8 cellular contexts compared by ENCODE assay signal in the genomic region with DNA sequence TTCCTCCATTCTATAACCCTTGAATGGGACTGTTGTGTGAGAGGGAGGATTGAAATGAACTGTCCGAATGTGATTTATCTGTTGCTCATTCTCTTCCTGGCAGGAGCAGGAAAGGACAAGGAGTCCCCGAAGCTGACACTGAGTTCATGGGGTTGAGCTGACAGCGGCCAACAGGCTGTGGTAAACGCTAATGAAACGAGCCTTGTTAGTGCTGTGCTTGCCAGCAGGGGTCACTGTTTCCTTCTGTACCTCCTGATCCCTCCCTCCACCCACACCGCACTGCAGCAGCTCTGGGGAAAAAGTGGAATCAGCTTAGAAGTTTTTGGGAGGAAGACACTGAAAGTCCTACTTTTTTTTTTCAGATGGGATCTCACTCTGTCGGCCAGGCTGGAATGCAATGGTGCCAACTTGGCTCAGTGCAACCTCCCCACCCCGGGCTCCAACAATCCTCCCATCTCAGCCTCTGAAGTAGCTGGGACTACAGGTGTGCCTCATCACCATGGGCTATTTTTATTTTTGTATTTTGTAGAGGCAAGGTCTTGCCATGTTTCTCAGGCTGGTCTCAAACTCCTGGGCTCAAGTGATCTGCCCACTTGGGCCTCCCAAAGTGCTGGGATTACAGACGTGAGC. TPM values are rescaled to one million over a fixed set of nuclear protein-coding genes. Genes with fewer than 3 reads are reported as not detected.
DNase-seq lines count a peak whose midpoint lies in the region; ATAC-seq and TF ChIP-seq lines count a peak whose summit lies in the region.

No MANE protein-coding gene starts in this region.

- H3K4me1 Mint-ChIP-seq in natural killer cell treated with Interleukin-12 subunit alpha and Interleukin-12 subunit beta and Interleukin-15 and Interleukin-18, amount 100 ng/mL, for 72 hours (ENCODE audit: low read depth in 2 of 2) = no peaks in the 10 kb centered on the region

- H3K79me2 ChIP-seq in fibroblast of lung (ENCODE audit: control insufficient read depth, insufficient read depth, low read length) = no peaks in the 10 kb centered on the region

- H3K4me3 ChIP-seq in NT2/D1 (ENCODE audit: insufficient read length, low read depth) (no peak overlapping the region), fibroblast of lung (replicated peaks in 1 of 4; ENCODE audit: control extremely low read depth in 1 of 4, insufficient read depth in 1 of 4, low read depth in 3 of 4, low read length in 4 of 4) (no peak overlapping the region)

- no peak overlapping the region for H3K27ac Mint-ChIP-seq in natural killer cell treated with Interleukin-12 subunit alpha and Interleukin-12 subunit beta and Interleukin-15 and Interleukin-18, amount 100 ng/mL, for 72 hours

- H3K4me2 ChIP-seq in fibroblast of lung (ENCODE audit: extremely low read depth, insufficient read depth, low read length) = no peak overlapping the region

- peak; percentile 61 to 88 for TF ChIP-seq CTCF in fibroblast of lung (conservative IDR thresholded peaks at IDR 0.05 in 1 of 2, IDR thresholded peaks at IDR 0.05 in 1 of 2; ENCODE audit: low read depth in 1 of 2, low read length in 2 of 2)

- no peaks in the 10 kb centered on the region for H3K36me3 Mint-ChIP-seq in natural killer cell treated with Interleukin-12 subunit alpha and Interleukin-12 subunit beta and Interleukin-15 and Interleukin-18, amount 100 ng/mL, for 72 hours

- peak; percentile 77 to 85 for ATAC-seq in natural killer cell treated with Interleukin-12 subunit alpha and Interleukin-12 subunit beta and Interleukin-15 and Interleukin-18, amount 100 ng/mL, for 72 hours

- H3K27me3 ChIP-seq in NT2/D1 (ENCODE audit: insufficient read depth, insufficient read length) (no peaks in the 10 kb centered on the region), fibroblast of lung (ENCODE audit: control insufficient read depth, insufficient read depth, low read length) (no peaks in the 10 kb centered on the region)

- no peaks in the 10 kb centered on the region for H3K27me3 Mint-ChIP-seq in natural killer cell treated with Interleukin-12 subunit alpha and Interleukin-12 subunit beta and Interleukin-15 and Interleukin-18, amount 100 ng/mL, for 72 hours

- H2AFZ ChIP-seq in fibroblast of lung (ENCODE audit: low read length) = no peak overlapping the region

- H3K9me3 ChIP-seq in NT2/D1 (ENCODE audit: insufficient read depth, low read length) (no peaks in the 10 kb centered on the region), fibroblast of lung (ENCODE audit: control insufficient read depth, insufficient read depth, low read depth, low read length) (no peaks in the 10 kb centered on the region)

- no peaks in the 10 kb centered on the region for H3K9me3 Mint-ChIP-seq in natural killer cell treated with Interleukin-12 subunit alpha and Interleukin-12 subunit beta and Interleukin-15 and Interleukin-18, amount 100 ng/mL, for 72 hours

- H3K27ac ChIP-seq in fibroblast of lung (ENCODE audit: insufficient read depth, low read length) = no peak overlapping the region

- H3K4me3 Mint-ChIP-seq in natural killer cell treated with Interleukin-12 subunit alpha and Interleukin-12 subunit beta and Interleukin-15 and Interleukin-18, amount 100 ng/mL, for 72 hours = no peak overlapping the region

- H3K9ac ChIP-seq in NT2/D1 (ENCODE audit: insufficient read length, low read depth) = no peak overlapping the region
- H3K9ac ChIP-seq in fibroblast of lung (ENCODE audit: insufficient read depth, low read length) = no peak overlapping the region

- DNase-seq in NCI-H1436 (lab: John Stamatoyannopoulos, UW) (peak; percentile 37), NCI-H1436 treated with DMSO at 0.1 percent for 48 hours (lab: John Stamatoyannopoulos, UW) (no peak), NT2/D1 (ENCODE audit: low read depth, low spot score) (peak; percentile 66), activated T-cell treated with anti-CD3 and anti-CD28 coated beads for 48 hours (ENCODE audit: low read depth) (peak; percentile 44), fibroblast of lung (ENCODE audit: low read depth in 2 of 2) (peak; percentile 54 to 71), LoVo (ENCODE audit: low spot score) (no peak)
- DNase-seq in natural killer cell treated with Interleukin-12 subunit alpha and Interleukin-12 subunit beta and Interleukin-15 and Interleukin-18, amount 100 ng/mL, for 72 hours (ENCODE audit: low spot score) = peak; percentile 78
- DNase-seq in stimulated activated naive CD4-positive, alpha-beta T cell (lab: John Stamatoyannopoulos, UW) = peak; percentile 27 to 67 (median 52)

- H3K36me3 ChIP-seq in NT2/D1 (ENCODE audit: insufficient read depth, insufficient read length, low read length) (peaks cover 3% of the 10 kb centered on the region), fibroblast of lung (ENCODE audit: control insufficient read depth, insufficient read depth, low read length) (no peaks in the 10 kb centered on the region)

- H3K4me1 ChIP-seq in NT2/D1 (ENCODE audit: insufficient read depth, insufficient read length) (no peaks in the 10 kb centered on the region), fibroblast of lung (ENCODE audit: control insufficient read depth, extremely low read depth, insufficient read depth, low read length) (no peaks in the 10 kb centered on the region)

- no peaks in the 10 kb centered on the region for H4K20me1 ChIP-seq in fibroblast of lung (ENCODE audit: control insufficient read depth, extremely low read depth, insufficient read depth, low read length)

RNA-seq across cellular contexts. Expression of a gene that starts 6.7 kb away (rescaled TPM):
- 9.2 and 10.7 TPM in 2 replicates for total RNA-seq in fibroblast of lung
- 7.6 and 11.5 TPM in 2 replicates for polyA plus RNA-seq in fibroblast of lung
- 3.8 and 6.0 TPM in 2 replicates for polyA plus RNA-seq in fibroblast of lung (2012)
- 1.7 and 3.6 TPM in 2 replicates for polyA minus RNA-seq in fibroblast of lung (ENCODE audit: low replicate concordance)
- 10 to 100 TPM; 10.9 to 15.4 TPM for total RNA-seq in natural killer cell treated with Interleukin-12 subunit alpha and Interleukin-12 subunit beta and Interleukin-15 and Interleukin-18, amount 100 ng/mL, for 72 hours

RNA-seq across cellular contexts. Expression of a gene that starts 30.1 kb away (rescaled TPM):
- 13.1 and 14.7 TPM in 2 replicates for total RNA-seq in fibroblast of lung
- polyA plus RNA-seq in fibroblast of lung = 3.7 and 5.3 TPM in 2 replicates
- polyA plus RNA-seq in fibroblast of lung (2012) = 3.8 and 4.0 TPM in 2 replicates
- polyA minus RNA-seq in fibroblast of lung (ENCODE audit: low replicate concordance) = 3.7 and 5.4 TPM in 2 replicates
- 10 to 100 TPM in 1 of 2 donors, 1 to 10 TPM in 1; 7.7 to 13.5 TPM for total RNA-seq in natural killer cell treated with Interleukin-12 subunit alpha and Interleukin-12 subunit beta and Interleukin-15 and Interleukin-18, amount 100 ng/mL, for 72 hours

RNA-seq across cellular contexts. Expression of a gene that starts 42.5 kb away (rescaled TPM):
- 3.6 and 3.9 TPM in 2 replicates for total RNA-seq in fibroblast of lung
- polyA plus RNA-seq in fibroblast of lung = 1.4 and 1.8 TPM in 2 replicates
- polyA plus RNA-seq in fibroblast of lung (2012) = 1.5 and 1.6 TPM in 2 replicates
- 0.04 and 0.24 TPM in 2 replicates for polyA minus RNA-seq in fibroblast of lung (ENCODE audit: low replicate concordance)
- total RNA-seq in natural killer cell treated with Interleukin-12 subunit alpha and Interleukin-12 subunit beta and Interleukin-15 and Interleukin-18, amount 100 ng/mL, for 72 hours = 1 to 10 TPM; 3.9 to 6.2 TPM

RNA-seq across cellular contexts. Expression of a gene that starts 59.6 kb away (rescaled TPM):
- 6.8 and 7.4 TPM in 2 replicates for total RNA-seq in fibroblast of lung
- 1.8 and 4.8 TPM in 2 replicates for polyA plus RNA-seq in fibroblast of lung
- 1.1 and 4.4 TPM in 2 replicates for polyA plus RNA-seq in fibroblast of lung (2012)
- polyA minus RNA-seq in fibroblast of lung (ENCODE audit: low replicate concordance) = 0.48 and 0.98 TPM in 2 replicates
- total RNA-seq in natural killer cell treated with Interleukin-12 subunit alpha and Interleukin-12 subunit beta and Interleukin-15 and Interleukin-18, amount 100 ng/mL, for 72 hours = 10 to 100 TPM; 12.3 to 18.6 TPM

Comparison
In these comparisons a context has a peak if more than half of its experiments do, and no peak if none do; other contexts are left out.
1. DNase-seq: peak in NCI-H1436 (single experiment), NT2/D1 (single experiment), activated T-cell treated with anti-CD3 and anti-CD28 coated beads for 48 hours (single experiment), fibroblast of lung (2 of 2), natural killer cell treated with Interleukin-12 subunit alpha and Interleukin-12 subunit beta and Interleukin-15 and Interleukin-18, amount 100 ng/mL, for 72 hours (single experiment) and stimulated activated naive CD4-positive, alpha-beta T cell (6 of 6); none in NCI-H1436 treated with DMSO at 0.1 percent for 48 hours (single experiment) and LoVo (single experiment).